Comparison of ENCODE assay signal across 1 cellular context in genomic region chr3:17741621-17742091, GRCh38.
A peak's percentile ranks its signal among the peaks of the same experiment; 100 is the strongest.
TF ChIP-seq lines count a peak whose summit lies in the region.

No MANE protein-coding gene starts in this region.

TF ChIP-seq in HEK293, 187 proteins besides CTCF, POLR2A, EP300 and RAD21 (continued from another document):
- TF ChIP-seq ZBTB11 (tag by site-specific recombination; conservative IDR thresholded peaks at IDR 0.05; ENCODE audit: low read depth), result peak; percentile 60; the same call in 1 of the 2 replicates
- TF ChIP-seq IKZF3 (tag by site-specific recombination; IDR thresholded peaks at IDR 0.05), result peak; percentile 48; the same call in 1 of the 2 replicates
- TF ChIP-seq ZBTB26 (tag by site-specific recombination; optimal IDR thresholded peaks at IDR 0.05), result no peak
- no peak for TF ChIP-seq ZNF302 (tag by site-specific recombination; IDR thresholded peaks at IDR 0.05; ENCODE audit: low read depth)
- no peak for TF ChIP-seq ZNF19 (tag by site-specific recombination; IDR thresholded peaks at IDR 0.05; ENCODE audit: low read depth)
- no peak for TF ChIP-seq ZBTB21 (tag by site-specific recombination; IDR thresholded peaks at IDR 0.05)
- no peak for TF ChIP-seq ZNF48 (tag by site-specific recombination; IDR thresholded peaks at IDR 0.05)
- TF ChIP-seq ZIC2 (tag by site-specific recombination; IDR thresholded peaks at IDR 0.05), result no peak
TF ChIP-seq in HEK293: peak in this region for 7.
